Comparison of ENCODE assay signal across 10 cellular contexts in genomic region chr1:115114308-115114707, GRCh38. TPM values are rescaled to one million over a fixed set of nuclear protein-coding genes. Genes with fewer than 3 reads are reported as not detected.
DNase-seq lines count a peak whose midpoint lies in the region; ATAC-seq and TF ChIP-seq lines count a peak whose summit lies in the region.
"Had no signal": no experiment of that assay in that cellular context is flagged by ENCODE, and none has a peak within 500 bp of the region (broad histone marks: within the 10 kb centered on the region; RNA-seq: fewer than 3 reads in every experiment).

No MANE protein-coding gene starts in this region.

- intact Hi-C loops in left ventricle myocardium superior (cut with micrococcal nuclease) (no loop called here), aorta (cut with DNase I) (no loop called here), spleen (cut with DNase I; ENCODE audit: low total_unique reads) (loop anchor here (5.0 kb wide), 1 partner anchor 132 kb away; no protein-coding TSS in a partner anchor)

- H3K9me3 ChIP-seq in right atrium auricular region, result peaks cover 0 to 3% of the 10 kb centered on the region in 2 donors
- H3K9me3 ChIP-seq in hepatocyte (ENCODE audit: low read depth), result no peaks in the 10 kb centered on the region
- H3K9me3 ChIP-seq in aorta (ENCODE audit: control insufficient read depth, low read length), result no peaks in the 10 kb centered on the region
- H3K9me3 ChIP-seq in spleen, result peaks cover 0 to 2% (median 0%) of the 10 kb centered on the region in 8 donors

- no peak overlapping the region for H3K4me3 ChIP-seq in right atrium auricular region
- H3K4me3 ChIP-seq in hepatocyte, result no peak overlapping the region
- H3K4me3 ChIP-seq in aorta (ENCODE audit: low read length in 2 of 2), result no peak overlapping the region
- H3K4me3 ChIP-seq in spleen, result no peak overlapping the region

- H3K4me1 ChIP-seq in right atrium auricular region (peaks cover 0 to 6% of the 10 kb centered on the region in 2 donors), hepatocyte (ENCODE audit: insufficient read depth) (no peaks in the 10 kb centered on the region), aorta (ENCODE audit: control insufficient read depth in 1 of 2, insufficient read depth in 2 of 2, low read length in 2 of 2) (no peaks in the 10 kb centered on the region), spleen (peaks cover 0 to 10% (median 4%) of the 10 kb centered on the region in 6 donors)

- H3K27me3 ChIP-seq in right atrium auricular region, result no peaks in the 10 kb centered on the region
- no peaks in the 10 kb centered on the region for H3K27me3 ChIP-seq in hepatocyte
- no peaks in the 10 kb centered on the region for H3K27me3 ChIP-seq in aorta (ENCODE audit: control insufficient read depth in 1 of 2, insufficient read depth in 2 of 2, low read length in 1 of 2)
- H3K27me3 ChIP-seq in spleen (replicated peaks in 1 of 7), result peaks cover 0 to 9% (median 0%) of the 10 kb centered on the region in 7 donors
- H3K27me3 ChIP-seq: brain microvascular endothelial cell had no signal

- no peak overlapping the region for H2AFZ ChIP-seq in hepatocyte

- DNase-seq in left ventricle myocardium superior (peak; percentile 51), right atrium auricular region (ENCODE audit: low spot score) (no peak), RPMI7951 (ENCODE audit: low read depth) (peak; percentile 42), hepatocyte (ENCODE audit: low spot score) (peak; percentile 35), aorta (peak; percentile 66 to 75), spleen (no peak), superior temporal gyrus (ENCODE audit: extremely low spot score) (no peak)
- DNase-seq: erythroblast had no signal

- H4K20me1 ChIP-seq in hepatocyte (ENCODE audit: insufficient read depth, poor library complexity, severe bottlenecking), result no peaks in the 10 kb centered on the region

- H3K36me3 ChIP-seq in right atrium auricular region (no peaks in the 10 kb centered on the region), hepatocyte (replicated peaks; ENCODE audit: insufficient read depth, low read depth) (no peaks in the 10 kb centered on the region), aorta (ENCODE audit: control insufficient read depth in 1 of 2, insufficient read depth in 2 of 2, low read length in 1 of 2) (no peaks in the 10 kb centered on the region), spleen (no peaks in the 10 kb centered on the region)
- H3K36me3 ChIP-seq: brain microvascular endothelial cell had no signal

- no peaks in the 10 kb centered on the region for H3K9me2 ChIP-seq in hepatocyte (replicated peaks; ENCODE audit: insufficient read depth)

- 69% methylated on average over 3 of the region's 3 CpGs for WGBS in hepatocyte (ENCODE audit: low lambda C conversion rate, missing lambda C conversion rate)
- 22 to 27% methylated on average over 3 of the region's 3 CpGs for WGBS in aorta, 2 donors
- WGBS in spleen, 5 donors, result 26 to 30% (median 28%) methylated on average over 3 of the region's 3 CpGs

- no peak for TF ChIP-seq CTCF in right atrium auricular region (IDR thresholded peaks at IDR 0.05)
- no peak for TF ChIP-seq CTCF in hepatocyte (IDR thresholded peaks at IDR 0.05; ENCODE audit: poor library complexity)
- no peak for TF ChIP-seq CTCF in spleen (IDR thresholded peaks at IDR 0.05 in 8 of 11, conservative IDR thresholded peaks at IDR 0.05 in 3 of 11)

- no peak overlapping the region for H3K4me2 ChIP-seq in hepatocyte

- no peaks in the 10 kb centered on the region for H3K79me2 ChIP-seq in hepatocyte

- ATAC-seq in left ventricle myocardium superior, result no peak
- peak; percentile 17 for ATAC-seq in aorta (ENCODE audit: low FRiP score)
- ATAC-seq in GM18505 (IDR thresholded peaks at IDR 0.05; ENCODE audit: unreplicated experiment), result no peak

- TF ChIP-seq POLR2A in GM18505 (IDR thresholded peaks at IDR 0.05; ENCODE audit: borderline replicate concordance, extremely low read depth, insufficient read depth, insufficient read length) (no peak), spleen (IDR thresholded peaks at IDR 0.05) (no peak)

- H3K27ac ChIP-seq in right atrium auricular region, result no peak overlapping the region
- no peak overlapping the region for H3K27ac ChIP-seq in hepatocyte
- peak overlapping the region in 1 of 2 donors; percentile 10 for H3K27ac ChIP-seq in aorta (ENCODE audit: low read depth in 1 of 2, low read length in 2 of 2)
- H3K27ac ChIP-seq in spleen, result no peak overlapping the region
- H3K27ac ChIP-seq: brain microvascular endothelial cell had no signal

RNA-seq across cellular contexts. Expression of gene TSPAN2, which starts 25.0 kb away (rescaled TPM):
- total RNA-seq in left ventricle myocardium superior (6.2 TPM), right atrium auricular region (10 to 100 TPM; 11.1 to 17.4 TPM), hepatocyte (1.8 and 2.8 TPM in 2 replicates), aorta (10 to 100 TPM; 49.5 to 83.0 TPM), spleen (10 to 100 TPM in 1 of 7 donors, 1 to 10 TPM in 6; 4.2 to 14.7 (median 5.4) TPM)
- total RNA-seq in RPMI7951 (2014; rRNA removed; shearing (Covaris generic)), result 0.49 and 1.4 TPM in 2 replicates
- polyA plus RNA-seq in hepatocyte (1.4 and 4.1 TPM in 2 replicates), aorta (10 to 100 TPM; 26.2 to 29.4 TPM), spleen (1 to 10 TPM in 2 of 3 donors, under 1 TPM in 1; 0.59 to 1.6 (median 1.0) TPM)

Comparison
In these comparisons a context has a peak if more than half of its experiments do, and no peak if none do; other contexts are left out.
1. DNase-seq: peak in left ventricle myocardium superior (single experiment), RPMI7951 (single experiment), hepatocyte (single experiment) and aorta (2 of 2); none in right atrium auricular region (single experiment), spleen (single experiment) and superior temporal gyrus (single experiment).